Comparison of ENCODE assay signal across 1 cellular context in genomic region chr6:1597924-1598323, GRCh38.
TF ChIP-seq lines count a peak whose summit lies in the region.

No MANE protein-coding gene starts in this region.

TF ChIP-seq in HepG2, 621 proteins besides CTCF, POLR2A, EP300 and RAD21 (continued from another document):
- TF ChIP-seq ZHX1 (CRISPR knock-in tag; IDR thresholded peaks at IDR 0.05; ENCODE audit: low read depth) (no peak), DNMT3B (CRISPR knock-in tag; conservative IDR thresholded peaks at IDR 0.05) (no peak), HNF4A (CRISPR knock-in tag; IDR thresholded peaks at IDR 0.05) (no peak), U2AF1 (optimal IDR thresholded peaks at IDR 0.05; ENCODE audit: low read depth, low read length) (no peak), ZNF276 (CRISPR knock-in tag; IDR thresholded peaks at IDR 0.05; ENCODE audit: low read depth) (no peak), NAIF1 (CRISPR knock-in tag; IDR thresholded peaks at IDR 0.05; ENCODE audit: borderline replicate concordance) (no peak), ZZZ3 (CRISPR knock-in tag; IDR thresholded peaks at IDR 0.05; ENCODE audit: borderline replicate concordance) (no peak), ZNF331 (CRISPR knock-in tag; IDR thresholded peaks at IDR 0.05) (no peak), MEIS1 (CRISPR knock-in tag; IDR thresholded peaks at IDR 0.05; ENCODE audit: borderline replicate concordance) (no peak), SOX6 (IDR thresholded peaks at IDR 0.05) (no peak), SOX6 (CRISPR knock-in tag; IDR thresholded peaks at IDR 0.05) (no peak; the same call in 1 of the 2 replicates), CREM (IDR thresholded peaks at IDR 0.05) (no peak), CREM (CRISPR knock-in tag; IDR thresholded peaks at IDR 0.05) (no peak), SMC3 (IDR thresholded peaks at IDR 0.05; ENCODE audit: low read length) (peak; percentile 4; the same call in 1 of the 2 replicates), ZNF234 (CRISPR knock-in tag; conservative IDR thresholded peaks at IDR 0.05) (no peak), ZBTB21 (CRISPR knock-in tag; IDR thresholded peaks at IDR 0.05) (0 out of 2 replicates have a peak, but pooled peaks have one; percentile 18), ZNF800 (CRISPR knock-in tag; IDR thresholded peaks at IDR 0.05) (no peak), KIAA2018 (CRISPR knock-in tag; IDR thresholded peaks at IDR 0.05; ENCODE audit: borderline replicate concordance) (no peak), ZBTB43 (CRISPR knock-in tag; conservative IDR thresholded peaks at IDR 0.05) (no peak), ZNF841 (CRISPR knock-in tag; IDR thresholded peaks at IDR 0.05; ENCODE audit: borderline replicate concordance) (no peak), DBP (CRISPR knock-in tag; IDR thresholded peaks at IDR 0.05; ENCODE audit: not compliant biosample characterization) (no peak), FOXC1 (CRISPR knock-in tag; IDR thresholded peaks at IDR 0.05; ENCODE audit: borderline replicate concordance) (no peak), ZNF136 (CRISPR knock-in tag; IDR thresholded peaks at IDR 0.05; ENCODE audit: low read depth) (no peak), FOXK1 (CRISPR knock-in tag; IDR thresholded peaks at IDR 0.05; ENCODE audit: borderline replicate concordance, low read depth) (no peak), SOX5 (CRISPR knock-in tag; IDR thresholded peaks at IDR 0.05; ENCODE audit: borderline replicate concordance) (0 out of 2 replicates have a peak, but pooled peaks have one; percentile 12), MEF2D (CRISPR knock-in tag; IDR thresholded peaks at IDR 0.05) (no peak), ZSCAN21 (CRISPR knock-in tag; IDR thresholded peaks at IDR 0.05; ENCODE audit: borderline replicate concordance) (no peak), ZNF616 (CRISPR knock-in tag; IDR thresholded peaks at IDR 0.05; ENCODE audit: low read depth) (no peak), CREB3 (CRISPR knock-in tag; IDR thresholded peaks at IDR 0.05) (no peak), HDAC2 (CRISPR knock-in tag; IDR thresholded peaks at IDR 0.05) (no peak), YEATS2 (CRISPR knock-in tag; IDR thresholded peaks at IDR 0.05; ENCODE audit: borderline replicate concordance) (no peak), THAP9 (CRISPR knock-in tag; IDR thresholded peaks at IDR 0.05; ENCODE audit: borderline replicate concordance) (no peak), GATAD2A (CRISPR knock-in tag; IDR thresholded peaks at IDR 0.05) (peak; percentile 48; the same call in 1 of the 2 replicates), ZMAT3 (CRISPR knock-in tag; conservative IDR thresholded peaks at IDR 0.05) (no peak), CENPT (CRISPR knock-in tag; IDR thresholded peaks at IDR 0.05; ENCODE audit: low read depth) (no peak), THAP7 (CRISPR knock-in tag; IDR thresholded peaks at IDR 0.05) (no peak), ATF1 (CRISPR knock-in tag; IDR thresholded peaks at IDR 0.05) (no peak)
